Comparison of ENCODE assay signal across 8 cellular contexts in genomic region chr1:93850687-93851326, GRCh38. TPM values are rescaled to one million over a fixed set of nuclear protein-coding genes. Genes with fewer than 3 reads are reported as not detected.
DNase-seq lines count a peak whose midpoint lies in the region; TF ChIP-seq lines count a peak whose summit lies in the region.
"Not testable (repeated sequence)": the region's sequence is repeated elsewhere in the genome, so short reads cannot be mapped to it uniquely, and the experiment has no call there.

No MANE protein-coding gene starts in this region.

- H3K27ac Mint-ChIP-seq in CD8-positive, alpha-beta memory T cell = peak overlapping the region in 3 of 8 donors; percentile 19 to 79 (median 72)
- H3K27ac Mint-ChIP-seq in activated CD4-positive, alpha-beta memory T cell treated with anti-CD3 and anti-CD28 coated beads, Interleukin-2, amount 10 ng/mL, durations not matched to agents 7 days and 5 days; MCF 10A (ENCODE audit: low read depth, unreplicated experiment): not testable (repeated sequence)

- not testable (repeated sequence) for H3K36me3 ChIP-seq in CD8-positive, alpha-beta memory T cell (ENCODE audit: insufficient read depth, low read length); KMS-11 (ENCODE audit: insufficient read depth); left ventricle myocardium inferior; osteoblast (ENCODE audit: insufficient read depth, low read length)

- H4K20me1 ChIP-seq in KMS-11 (ENCODE audit: insufficient read depth); osteoblast (ENCODE audit: insufficient read depth, low read length): not testable (repeated sequence)

- not testable (repeated sequence) for H3K4me1 ChIP-seq in CD8-positive, alpha-beta memory T cell (ENCODE audit: insufficient read depth, low read length); KMS-11 (ENCODE audit: low read depth, poor library complexity, severe bottlenecking); osteoblast (ENCODE audit: insufficient read depth, low read length)
- H3K4me1 ChIP-seq in left ventricle myocardium inferior = peaks cover 28% of the 10 kb centered on the region

- BruUV-seq in MCF 10A (replicated peaks; lab: Mats Ljungman, UMichigan) = not testable (repeated sequence)

- H3K27me3 ChIP-seq in CD8-positive, alpha-beta memory T cell (ENCODE audit: insufficient read depth, low read length, poor library complexity, severe bottlenecking); KMS-11 (ENCODE audit: insufficient read depth, low read depth); left ventricle myocardium inferior (ENCODE audit: low read depth); osteoblast (ENCODE audit: insufficient read depth, low read length): not testable (repeated sequence)

- POLR2A ChIA-PET in CD8-positive, alpha-beta memory T cell (lab: Charles Lee) = interaction anchor here (0.6 kb wide), 1 partner anchor 876 kb away, joined by 3 read pairs; no protein-coding TSS in a partner anchor
- POLR2A ChIA-PET in activated CD4-positive, alpha-beta memory T cell treated with anti-CD3 and anti-CD28 coated beads, Interleukin-2, amount 10 ng/mL, durations not matched to agents 7 days and 5 days (lab: Charles Lee) = interaction anchor here (1.3 to 1.4 kb wide), 2 partner anchors 36 to 59 kb away, joined by 3 read pairs; partner anchors contain the start of gene GCLM
- POLR2A ChIA-PET in MCF 10A (lab: Yijun Ruan, JAX) = interaction anchor here (0.7 to 0.8 kb wide), 2 partner anchors 29 to 705 kb away, joined by 3 to 4 read pairs; partner anchors contain the start of gene DNTTIP2

- H2AFZ ChIP-seq in KMS-11 (ENCODE audit: low read depth); osteoblast (ENCODE audit: low read length): not testable (repeated sequence)

- peaks cover 24 to 38% (median 27%) of the 10 kb centered on the region in 3 donors for H3K4me1 Mint-ChIP-seq in CD8-positive, alpha-beta memory T cell
- peaks cover 26% of the 10 kb centered on the region for H3K4me1 Mint-ChIP-seq in activated CD4-positive, alpha-beta memory T cell treated with anti-CD3 and anti-CD28 coated beads, Interleukin-2, amount 10 ng/mL, durations not matched to agents 7 days and 5 days
- not testable (repeated sequence) for H3K4me1 Mint-ChIP-seq in MCF 10A (ENCODE audit: insufficient read depth, unreplicated experiment)

- intact Hi-C loops in MCF 10A (cut with micrococcal nuclease) = loop anchor here (1.0 kb wide), 1 partner anchor 413 kb away; no protein-coding TSS in a partner anchor
- intact Hi-C loops in left ventricle myocardium inferior (cut with micrococcal nuclease) = not testable (repeated sequence)

- peaks cover 0 to 17% (median 0%) of the 10 kb centered on the region in 3 donors for H3K36me3 Mint-ChIP-seq in CD8-positive, alpha-beta memory T cell
- H3K36me3 Mint-ChIP-seq in activated CD4-positive, alpha-beta memory T cell treated with anti-CD3 and anti-CD28 coated beads, Interleukin-2, amount 10 ng/mL, durations not matched to agents 7 days and 5 days (ENCODE audit: low read depth) = not testable (repeated sequence)
- peaks cover 20% of the 10 kb centered on the region for H3K36me3 Mint-ChIP-seq in MCF 10A (ENCODE audit: insufficient read depth, unreplicated experiment)

- CTCF ChIA-PET in CD8-positive, alpha-beta memory T cell (lab: Charles Lee) = interaction anchor here (0.8 to 2.3 kb wide), 5 partner anchors 9 to 222 kb away, joined by 3 to 6 read pairs (median 5); no protein-coding TSS in a partner anchor
- CTCF ChIA-PET in activated CD4-positive, alpha-beta memory T cell treated with anti-CD3 and anti-CD28 coated beads, Interleukin-2, amount 10 ng/mL, durations not matched to agents 7 days and 5 days (lab: Charles Lee) = interaction anchor here (0.9 to 1.7 kb wide), 9 partner anchors 8 to 547 kb away, joined by 3 to 7 read pairs (median 3); no protein-coding TSS in a partner anchor
- CTCF ChIA-PET in MCF 10A (lab: Yijun Ruan, JAX) = interaction anchor here (0.6 to 2.4 kb wide), 8 partner anchors 22 to 416 kb away, joined by 3 to 7 read pairs (median 3); no protein-coding TSS in a partner anchor

- H3K4me3 ChIP-seq in CD8-positive, alpha-beta memory T cell (ENCODE audit: low read length); KMS-11 (IDR thresholded peaks at IDR 0.05; ENCODE audit: insufficient read depth, low read depth, low read length); left ventricle myocardium inferior; osteoblast (ENCODE audit: insufficient read depth, low read length): not testable (repeated sequence)

- TF ChIP-seq CTCF in KMS-11 (conservative IDR thresholded peaks at IDR 0.05; ENCODE audit: low read depth, low read length) (peak; percentile 36), MCF 10A (IDR thresholded peaks at IDR 0.05; ENCODE audit: unreplicated experiment) (peak; percentile 87), left ventricle myocardium inferior (IDR thresholded peaks at IDR 0.05; ENCODE audit: borderline replicate concordance) (peak; percentile 88), osteoblast (IDR thresholded peaks at IDR 0.05; ENCODE audit: extremely low read depth, low read depth, low read length) (peak; percentile 58)

- H3K4me2 ChIP-seq in KMS-11 = not testable (repeated sequence)
- H3K4me2 ChIP-seq in osteoblast (ENCODE audit: insufficient read depth, low read length) = peak overlapping the region; percentile 24

- not testable (repeated sequence) for H3K9ac ChIP-seq in KMS-11

- peaks cover 15 to 17% of the 10 kb centered on the region in 2 donors for H3K27me3 Mint-ChIP-seq in CD8-positive, alpha-beta memory T cell
- peaks cover 20% of the 10 kb centered on the region for H3K27me3 Mint-ChIP-seq in activated CD4-positive, alpha-beta memory T cell treated with anti-CD3 and anti-CD28 coated beads, Interleukin-2, amount 10 ng/mL, durations not matched to agents 7 days and 5 days
- H3K27me3 Mint-ChIP-seq in MCF 10A (ENCODE audit: insufficient read depth, unreplicated experiment) = not testable (repeated sequence)

- H3K27ac ChIP-seq in CD8-positive, alpha-beta memory T cell (ENCODE audit: low read depth, low read length); KMS-11; left ventricle myocardium inferior (replicated peaks); osteoblast (ENCODE audit: low read depth, low read length): not testable (repeated sequence)

- peak overlapping the region in 3 of 7 donors; percentile 38 to 83 (median 65) for H3K4me3 Mint-ChIP-seq in CD8-positive, alpha-beta memory T cell
- not testable (repeated sequence) for H3K4me3 Mint-ChIP-seq in activated CD4-positive, alpha-beta memory T cell treated with anti-CD3 and anti-CD28 coated beads, Interleukin-2, amount 10 ng/mL, durations not matched to agents 7 days and 5 days; MCF 10A (ENCODE audit: unreplicated experiment)

- not testable (repeated sequence) for H3K9me3 Mint-ChIP-seq in CD8-positive, alpha-beta memory T cell; activated CD4-positive, alpha-beta memory T cell treated with anti-CD3 and anti-CD28 coated beads, Interleukin-2, amount 10 ng/mL, durations not matched to agents 7 days and 5 days; MCF 10A (ENCODE audit: unreplicated experiment)

- not testable (repeated sequence) for H3K9me3 ChIP-seq in CD8-positive, alpha-beta memory T cell (ENCODE audit: low read length); left ventricle myocardium inferior (replicated peaks); osteoblast (ENCODE audit: low read depth, low read length)

- DNase-seq in CD8-positive, alpha-beta memory T cell = peak; percentile 22 to 65 (median 44)
- DNase-seq in activated CD4-positive, alpha-beta memory T cell treated with anti-CD3 and anti-CD28 coated beads, Interleukin-2, amount 10 ng/mL, durations not matched to agents 7 days and 5 days = peak; percentile 70
- DNase-seq in MCF 10A (ENCODE audit: unreplicated experiment) (peak; percentile 73), left ventricle myocardium inferior (peak; percentile 72)
- DNase-seq in osteoblast (ENCODE audit: insufficient read length, low spot score, missing footprints) = not testable (repeated sequence)
- peak; percentile 11 to 22 for DNase-seq in stimulated activated CD8-positive, alpha-beta memory T cell treated with anti-CD3 and anti-CD28 coated beads, Interleukin-7, amount 100 ng/mL, for 1 hour (ENCODE audit: low read depth in 2 of 2)

- not testable (repeated sequence) for H3K79me2 ChIP-seq in KMS-11 (ENCODE audit: insufficient read depth, low read depth); osteoblast (ENCODE audit: insufficient read depth, low read length)

RNA-seq across cellular contexts. Expression of gene DNTTIP2, which starts 28.2 kb away (rescaled TPM):
- total RNA-seq in CD8-positive, alpha-beta memory T cell = 100 to 1,000 TPM; 100 to 109 TPM
- 87.5 TPM for polyA plus RNA-seq in CD8-positive, alpha-beta memory T cell
- 38.7 TPM for polyA plus RNA-seq in PFSK-1 (2012; ENCODE audit: insufficient read length, low read depth)
- 10 to 100 TPM; 65.2 to 66.6 TPM for total RNA-seq in activated CD4-positive, alpha-beta memory T cell treated with anti-CD3 and anti-CD28 coated beads, Interleukin-2, amount 10 ng/mL, durations not matched to agents 7 days and 5 days
- total RNA-seq in MCF 10A (2022) = 78.1 and 96.5 TPM in 2 replicates
- total RNA-seq in left ventricle myocardium inferior = 40.0 TPM
- 23.5 and 25.3 TPM in 2 replicates for total RNA-seq in osteoblast

RNA-seq across cellular contexts. Expression of gene GCLM, which starts 58.4 kb away (rescaled TPM):
- total RNA-seq in CD8-positive, alpha-beta memory T cell = 10 to 100 TPM; 24.6 to 24.8 TPM
- 36.1 TPM for polyA plus RNA-seq in CD8-positive, alpha-beta memory T cell
- 14.6 TPM for polyA plus RNA-seq in PFSK-1 (2012; ENCODE audit: insufficient read length, low read depth)
- total RNA-seq in activated CD4-positive, alpha-beta memory T cell treated with anti-CD3 and anti-CD28 coated beads, Interleukin-2, amount 10 ng/mL, durations not matched to agents 7 days and 5 days = 10 to 100 TPM; 40.1 to 42.1 TPM
- 21.1 and 21.3 TPM in 2 replicates for total RNA-seq in MCF 10A (2022)
- total RNA-seq in left ventricle myocardium inferior = 11.4 TPM
- 23.0 and 27.5 TPM in 2 replicates for total RNA-seq in osteoblast

Comparison
In these comparisons a context has a peak if more than half of its experiments do, and no peak if none do; other contexts are left out.
1. CTCF ChIP-seq: peak in every context shown above with its lines; median percentile 88 in left ventricle myocardium inferior; 87 in MCF 10A; 58 in osteoblast; 36 in KMS-11.